ENCODE assay signal across 8 cellular contexts in the genomic region with DNA sequence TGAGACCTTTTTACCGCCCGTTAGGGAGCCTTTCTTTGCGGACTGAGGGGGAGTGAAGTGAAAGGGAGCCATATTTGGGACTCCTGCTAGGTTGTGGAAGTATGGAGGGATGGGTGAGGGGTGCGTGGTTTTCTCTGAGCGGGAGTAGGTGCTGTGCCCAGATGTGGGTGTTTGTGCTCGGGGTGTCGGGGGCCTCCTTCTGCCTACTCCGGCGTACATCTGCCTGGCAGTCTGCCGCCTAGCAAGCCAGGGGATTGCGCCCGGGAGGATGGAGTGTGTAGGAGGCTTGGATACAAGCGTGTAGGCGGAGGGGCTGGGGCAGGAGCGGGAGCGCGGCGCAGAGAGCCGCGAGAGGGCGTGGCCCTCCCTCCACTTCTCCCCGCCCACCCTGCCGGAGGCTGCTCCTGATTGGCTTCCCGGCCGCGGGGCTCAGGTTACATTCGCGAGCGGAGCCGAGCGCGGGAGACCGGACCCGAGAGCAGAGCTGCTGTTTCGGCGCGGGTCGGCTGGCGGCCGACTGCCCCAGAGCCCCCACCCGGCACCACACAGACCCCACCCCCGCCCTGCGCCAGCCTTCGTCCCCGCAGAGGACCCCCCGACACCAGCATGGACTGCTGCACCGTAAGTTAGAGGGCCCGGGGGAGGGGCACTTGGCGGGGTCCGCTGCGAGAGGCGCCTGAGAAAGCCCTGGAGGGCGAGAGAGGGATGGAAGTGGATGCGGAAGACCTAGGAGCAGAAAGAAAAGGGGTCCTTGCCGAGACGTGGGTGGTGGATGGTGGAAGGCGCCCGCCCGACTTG. TPM values are rescaled to one million over a fixed set of nuclear protein-coding genes. Genes with fewer than 3 reads are reported as not detected.
DNase-seq lines count a peak whose midpoint lies in the region; ATAC-seq and TF ChIP-seq lines count a peak whose summit lies in the region.

A gene (plus strand): TSS at position 464 of the 798 bp plus-strand sequence. CDS start 143 bp downstream, at position 607.

- peaks cover 18% of the 10 kb centered on the region for H3K4me1 ChIP-seq in CD4-positive, CD25-positive, alpha-beta regulatory T cell (ENCODE audit: control insufficient read depth, insufficient read depth, low read length, poor library complexity, severe bottlenecking)

- no peak within 1 kb of the TSS for H3K27ac ChIP-seq in CD4-positive, CD25-positive, alpha-beta regulatory T cell (ENCODE audit: insufficient read depth, low read length, poor library complexity, severe bottlenecking)

- H3K27me3 ChIP-seq in CD4-positive, CD25-positive, alpha-beta regulatory T cell (ENCODE audit: control insufficient read depth, insufficient read depth, low read length): peaks cover 7% of the 10 kb centered on the region

- CTCF ChIA-PET in activated CD8-positive, alpha-beta T cell treated with anti-CD3 and anti-CD28 coated beads for 36 hours (lab: Charles Lee): interaction anchor here (0.6 to 2.0 kb wide), 12 partner anchors 8 to 98 kb away, joined by 3 to 8 read pairs (median 3); no protein-coding TSS in a partner anchor

- peak within 1 kb of the TSS in 2 of 3 donors; percentile 54 to 71 for H3K27ac Mint-ChIP-seq in CD4-positive, CD25-positive, alpha-beta regulatory T cell
- peak within 1 kb of the TSS; percentile 8 for H3K27ac Mint-ChIP-seq in activated CD8-positive, alpha-beta T cell treated with anti-CD3 and anti-CD28 coated beads for 36 hours

- no peaks in the 10 kb centered on the region for H3K9me3 Mint-ChIP-seq in CD4-positive, CD25-positive, alpha-beta regulatory T cell
- no peaks in the 10 kb centered on the region for H3K9me3 Mint-ChIP-seq in activated CD8-positive, alpha-beta T cell treated with anti-CD3 and anti-CD28 coated beads for 36 hours

- H3K27me3 Mint-ChIP-seq in CD4-positive, CD25-positive, alpha-beta regulatory T cell: peaks cover 33% of the 10 kb centered on the region
- H3K27me3 Mint-ChIP-seq in activated CD8-positive, alpha-beta T cell treated with anti-CD3 and anti-CD28 coated beads for 36 hours: peaks cover 15% of the 10 kb centered on the region

- POLR2A ChIA-PET in activated CD8-positive, alpha-beta T cell treated with anti-CD3 and anti-CD28 coated beads for 36 hours (lab: Charles Lee): interaction anchor here (0.8 to 2.1 kb wide), 3 partner anchors 13 to 19 kb away, joined by 3 to 5 read pairs (median 3); no protein-coding TSS in a partner anchor

- no peaks in the 10 kb centered on the region for H3K9me3 ChIP-seq in CD4-positive, CD25-positive, alpha-beta regulatory T cell (ENCODE audit: control insufficient read depth in 2 of 2, low read length in 2 of 2)

- H3K36me3 Mint-ChIP-seq in CD4-positive, CD25-positive, alpha-beta regulatory T cell: no peaks in the 10 kb centered on the region
- H3K36me3 Mint-ChIP-seq in activated CD8-positive, alpha-beta T cell treated with anti-CD3 and anti-CD28 coated beads for 36 hours (ENCODE audit: low read depth): peaks cover 1% of the 10 kb centered on the region

- H3K36me3 ChIP-seq in CD4-positive, CD25-positive, alpha-beta regulatory T cell (ENCODE audit: control insufficient read depth, insufficient read depth, low read length): no peaks in the 10 kb centered on the region

- peak within 1 kb of the TSS; percentile 80 to 90 (median 87) for H3K4me3 Mint-ChIP-seq in CD4-positive, CD25-positive, alpha-beta regulatory T cell
- peak within 1 kb of the TSS; percentile 79 for H3K4me3 Mint-ChIP-seq in activated CD8-positive, alpha-beta T cell treated with anti-CD3 and anti-CD28 coated beads for 36 hours

- peak within 1 kb of the TSS; percentile 51 for H3K4me3 ChIP-seq in CD4-positive, CD25-positive, alpha-beta regulatory T cell (ENCODE audit: low read depth, low read length)

- peak; percentile 74 to 81 (median 77) for DNase-seq in CD4-positive, CD25-positive, alpha-beta regulatory T cell
- DNase-seq in NCI-H774 (lab: John Stamatoyannopoulos, UW) (peak; percentile 89), lung microvascular endothelial cell (ENCODE audit: low read depth in 2 of 2) (peak; percentile 91)
- peak; percentile 91 for DNase-seq in activated CD8-positive, alpha-beta T cell treated with anti-CD3 and anti-CD28 coated beads for 36 hours
- DNase-seq in effector CD4-positive, alpha-beta T cell: peak; percentile 76
- DNase-seq in stimulated activated CD4-positive, alpha-beta T cell treated with anti-CD3 and anti-CD28 coated beads, TNF-alpha, amount 100 ng/mL, for 4 hours (ENCODE audit: low read depth in 3 of 3): peak; percentile 64 to 71 (median 70)

- TF ChIP-seq CTCF in activated CD8-positive, alpha-beta T cell treated with anti-CD3 and anti-CD28 coated beads for 36 hours (IDR thresholded peaks at IDR 0.05): no peak

- intact Hi-C loops in activated CD8-positive, alpha-beta T cell treated with anti-CD3 and anti-CD28 coated beads for 36 hours (cut with micrococcal nuclease): no loop called here

- peak; percentile 90 to 92 for ATAC-seq in CD4-positive, CD25-positive, alpha-beta regulatory T cell (ENCODE audit: low read depth in 2 of 2)
- ATAC-seq in GM19452 (IDR thresholded peaks at IDR 0.05; ENCODE audit: unreplicated experiment): peak; percentile 97
- ATAC-seq in HG03565 (IDR thresholded peaks at IDR 0.05; ENCODE audit: unreplicated experiment): peak; percentile 97
- ATAC-seq in activated CD8-positive, alpha-beta T cell treated with anti-CD3 and anti-CD28 coated beads for 36 hours: peak; percentile 95

- peaks cover 4 to 27% (median 9%) of the 10 kb centered on the region in 4 donors for H3K4me1 Mint-ChIP-seq in CD4-positive, CD25-positive, alpha-beta regulatory T cell
- peaks cover 14% of the 10 kb centered on the region for H3K4me1 Mint-ChIP-seq in activated CD8-positive, alpha-beta T cell treated with anti-CD3 and anti-CD28 coated beads for 36 hours (ENCODE audit: low read depth)

RNA-seq across cellular contexts. Expression of the gene that starts here (rescaled TPM):
- total RNA-seq in CD4-positive, CD25-positive, alpha-beta regulatory T cell: 58.8 TPM
- under 1 TPM; 0.16 to 0.23 (median 0.22) TPM for polyA plus RNA-seq in CD4-positive, CD25-positive, alpha-beta regulatory T cell
- 1 to 10 TPM; 5.7 to 6.4 TPM for total RNA-seq in activated CD8-positive, alpha-beta T cell treated with anti-CD3 and anti-CD28 coated beads for 36 hours
- total RNA-seq in lung microvascular endothelial cell: 0.20 and 0.65 TPM in 2 replicates

Comparison
In these comparisons a context has a peak if more than half of its experiments do, and no peak if none do; other contexts are left out.
1. Peak in DNase-seq in lung microvascular endothelial cell; RNA of the gene not detected or under 1 TPM.